ENCODE assay signal across 18 cellular contexts in the genomic region with DNA sequence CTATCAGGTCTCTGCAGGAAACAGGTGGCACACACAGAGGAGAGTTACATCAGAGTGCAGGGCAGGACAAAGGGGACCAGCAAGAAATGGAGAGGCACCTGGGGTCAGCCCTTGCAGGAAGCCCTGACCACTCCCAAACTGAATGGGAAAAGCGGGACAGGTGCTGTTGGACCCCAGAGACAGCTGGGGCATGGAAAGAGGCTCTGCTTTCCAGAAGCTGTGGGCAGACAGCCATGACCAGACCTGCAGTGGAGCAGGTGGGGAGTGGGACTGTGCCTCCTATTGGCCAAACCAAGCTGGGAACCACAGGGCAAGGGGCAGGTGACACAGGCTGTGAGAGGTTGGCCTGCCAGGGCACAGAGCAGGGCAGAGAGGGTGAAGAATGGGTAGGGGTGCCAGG.
DNase-seq lines count a peak whose midpoint lies in the region; TF ChIP-seq lines count a peak whose summit lies in the region.
"Had no signal": no experiment of that assay in that cellular context is flagged by ENCODE, and none has a peak within 500 bp of the region (broad histone marks: within the 10 kb centered on the region; RNA-seq: fewer than 3 reads in every experiment).

No MANE protein-coding gene starts in this region.

- H3K18ac ChIP-seq in trophoblast cell (ENCODE audit: low read length) = no peak overlapping the region

- no peak overlapping the region for H4K12ac ChIP-seq in trophoblast cell (ENCODE audit: low read depth, low read length)

- H3K36me3 ChIP-seq in BLaER1 = no peaks in the 10 kb centered on the region
- H3K36me3 ChIP-seq in BLaER1 treated with 17β-estradiol and CSF1 and Interleukin-3, amounts not matched to agents 10 nM and 100 nM = peaks cover 0 to 8% (median 0%) of the 10 kb centered on the region in 11 experiments; a peak in 1 of 22 replicates
- no peaks in the 10 kb centered on the region for H3K36me3 ChIP-seq in endodermal cell (ENCODE audit: control insufficient read depth, insufficient read depth, low read length)
- no peaks in the 10 kb centered on the region for H3K36me3 ChIP-seq in trophoblast cell (ENCODE audit: control insufficient read depth in 1 of 2, insufficient read depth in 2 of 2, low read length in 2 of 2)

- no peak overlapping the region for H3K23ac ChIP-seq in trophoblast cell (ENCODE audit: low read length)

- H3K27ac ChIP-seq in BLaER1 = no peak overlapping the region
- H3K27ac ChIP-seq in BLaER1 treated with 17β-estradiol and CSF1 and Interleukin-3, amounts not matched to agents 10 nM and 100 nM = no peak overlapping the region
- H3K27ac ChIP-seq in endodermal cell (ENCODE audit: low read depth, low read length) = no peak overlapping the region
- no peak overlapping the region for H3K27ac ChIP-seq in trophoblast cell (ENCODE audit: low read depth, low read length)
- H3K27ac ChIP-seq: GM23248 had no signal

- H4K91ac ChIP-seq in trophoblast cell (ENCODE audit: low read depth, low read length) = no peak overlapping the region

- no peak overlapping the region for H3K4me3 Mint-ChIP-seq in endodermal cell
- H3K4me3 Mint-ChIP-seq: CD8-positive, alpha-beta T cell had no signal

- no peak overlapping the region for H3K4ac ChIP-seq in trophoblast cell (ENCODE audit: low read depth, low read length)

- peaks cover 11% of the 10 kb centered on the region for H3K4me1 ChIP-seq in BLaER1
- peaks cover 0 to 14% (median 9%) of the 10 kb centered on the region in 10 experiments; a peak in 16 of 20 replicates for H3K4me1 ChIP-seq in BLaER1 treated with 17β-estradiol and CSF1 and Interleukin-3, amounts not matched to agents 10 nM and 100 nM
- H3K4me1 ChIP-seq in endodermal cell (ENCODE audit: control insufficient read depth, insufficient read depth, low read length) = no peaks in the 10 kb centered on the region
- H3K4me1 ChIP-seq in trophoblast cell (ENCODE audit: control insufficient read depth in 1 of 2, insufficient read depth in 2 of 2, low read length in 2 of 2) = no peaks in the 10 kb centered on the region

- H2BK5ac ChIP-seq in trophoblast cell (ENCODE audit: low read depth, low read length, poor library complexity) = no peak overlapping the region

- no peaks in the 10 kb centered on the region for H3K9me3 Mint-ChIP-seq in endodermal cell
- H3K9me3 Mint-ChIP-seq: CD8-positive, alpha-beta T cell had no signal

- TF ChIP-seq CTCF in endodermal cell (conservative IDR thresholded peaks at IDR 0.05) (no peak), GM13977 (IDR thresholded peaks at IDR 0.05; ENCODE audit: extremely low read depth, insufficient read depth, missing control alignments) (no peak)

- H2AK5ac ChIP-seq in trophoblast cell (ENCODE audit: low read length) = no peak overlapping the region

- H2AFZ ChIP-seq in trophoblast cell (ENCODE audit: insufficient read depth, low read length, poor library complexity) = no peak overlapping the region
- H2AFZ ChIP-seq: GM23248 had no signal

- no peak overlapping the region for H2BK120ac ChIP-seq in trophoblast cell (ENCODE audit: insufficient read depth, low read length, poor library complexity)

- H3K4me1 Mint-ChIP-seq in endodermal cell = no peaks in the 10 kb centered on the region
- H3K4me1 Mint-ChIP-seq: IgD-negative memory B cell had no signal

- H3K27me3 ChIP-seq in BLaER1 (no peaks in the 10 kb centered on the region), endodermal cell (ENCODE audit: control insufficient read depth, insufficient read depth, low read length, poor library complexity, severe bottlenecking) (no peaks in the 10 kb centered on the region), trophoblast cell (ENCODE audit: insufficient read depth, low read length) (no peaks in the 10 kb centered on the region)
- no peaks in the 10 kb centered on the region for H3K27me3 ChIP-seq in BLaER1 treated with 17β-estradiol and CSF1 and Interleukin-3, amounts not matched to agents 10 nM and 100 nM

- no peaks in the 10 kb centered on the region for H3K79me2 ChIP-seq in trophoblast cell (ENCODE audit: control insufficient read depth, insufficient read depth, low read length, poor library complexity)

- H3K9me3 ChIP-seq in BLaER1 (no peaks in the 10 kb centered on the region), endodermal cell (ENCODE audit: control insufficient read depth, low read length) (no peaks in the 10 kb centered on the region), trophoblast cell (ENCODE audit: insufficient read depth, low read depth, low read length) (no peaks in the 10 kb centered on the region)
- peaks cover 0 to 11% (median 0%) of the 10 kb centered on the region in 11 experiments; a peak in 2 of 22 replicates for H3K9me3 ChIP-seq in BLaER1 treated with 17β-estradiol and CSF1 and Interleukin-3, amounts not matched to agents 10 nM and 100 nM (replicated peaks in 1 of 11)

- H3K9ac ChIP-seq in BLaER1 (no peak overlapping the region), endodermal cell (ENCODE audit: extremely low read depth, low read length, poor library complexity, severe bottlenecking) (no peak overlapping the region), trophoblast cell (ENCODE audit: low read length) (no peak overlapping the region)
- H3K9ac ChIP-seq in BLaER1 treated with 17β-estradiol and CSF1 and Interleukin-3, amounts not matched to agents 10 nM and 100 nM = no peak overlapping the region
- H3K9ac ChIP-seq: GM23248 had no signal

- peak; percentile 29 for DNase-seq in endodermal cell
- no peak for DNase-seq in trophoblast cell
- no peak for DNase-seq in GM13977 (ENCODE audit: low spot score)
- no peak for DNase-seq in AG08396 (ENCODE audit: low spot score)
- DNase-seq: ACHN; AML-193; CD8-positive, alpha-beta T cell; COR-L47; DMS 273 treated with DMSO at 0.1 percent for 48 hours; DMS53; DND-41; EL; GM23248; HCEC 1CT; KBM-7 had no signal

- H3K4me3 ChIP-seq in BLaER1 = no peak overlapping the region
- H3K4me3 ChIP-seq in BLaER1 treated with 17β-estradiol and CSF1 and Interleukin-3, amounts not matched to agents 10 nM and 100 nM = no peak overlapping the region
- H3K4me3 ChIP-seq in endodermal cell (ENCODE audit: low read length) = no peak overlapping the region
- H3K4me3 ChIP-seq in trophoblast cell (ENCODE audit: low read depth, low read length) = peak overlapping the region; percentile 34
- H3K4me3 ChIP-seq: GM23248 had no signal

- WGBS in endodermal cell (ENCODE audit: insufficient coverage in 1 of 2, insufficient read length in 1 of 2), 2 experiments = 86 to 100% methylated on average over 1 of the region's 1 CpG
- no CpG with 5 or more reads among the region's 1 CpG for WGBS in trophoblast cell (ENCODE audit: extremely low coverage, insufficient coverage, insufficient read length)

- no peak overlapping the region for H3K27ac Mint-ChIP-seq in endodermal cell
- H3K27ac Mint-ChIP-seq: CD8-positive, alpha-beta T cell had no signal

- no peak overlapping the region for H4K8ac ChIP-seq in trophoblast cell (ENCODE audit: low read depth, low read length)

- in situ Hi-C loops in GM13977 (cut with MboI; ENCODE audit: low pct_unique_long_range_greater_than_20kb, low sequenced_read_pairs, unreplicated experiment) = no loop called here

- H3K27me3 Mint-ChIP-seq in endodermal cell (ENCODE audit: insufficient read depth) = peaks cover 7% of the 10 kb centered on the region

- peak overlapping the region; percentile 58 for H3K4me2 ChIP-seq in BLaER1
- H3K4me2 ChIP-seq in BLaER1 treated with 17β-estradiol and CSF1 and Interleukin-3, amounts not matched to agents 10 nM and 100 nM = peak overlapping the region; percentile 20 to 61 (median 49); a peak in 21 of 22 replicates
- H3K4me2 ChIP-seq in trophoblast cell (ENCODE audit: low read length) = no peak overlapping the region

- H3K14ac ChIP-seq in trophoblast cell (ENCODE audit: low read length) = no peak overlapping the region

- no peaks in the 10 kb centered on the region for H3K79me1 ChIP-seq in trophoblast cell (ENCODE audit: low read length)

- no peak overlapping the region for H2BK12ac ChIP-seq in trophoblast cell (ENCODE audit: low read length)

- H3K36me3 Mint-ChIP-seq in endodermal cell (ENCODE audit: low read depth) = no peaks in the 10 kb centered on the region
- H3K36me3 Mint-ChIP-seq: CD8-positive, alpha-beta T cell had no signal

- H4K20me1 ChIP-seq in BLaER1 = no peaks in the 10 kb centered on the region
- no peaks in the 10 kb centered on the region for H4K20me1 ChIP-seq in BLaER1 treated with 17β-estradiol and CSF1 and Interleukin-3, amounts not matched to agents 10 nM and 100 nM
